ENCODE assay signal across 15 cellular contexts in the genomic region with DNA sequence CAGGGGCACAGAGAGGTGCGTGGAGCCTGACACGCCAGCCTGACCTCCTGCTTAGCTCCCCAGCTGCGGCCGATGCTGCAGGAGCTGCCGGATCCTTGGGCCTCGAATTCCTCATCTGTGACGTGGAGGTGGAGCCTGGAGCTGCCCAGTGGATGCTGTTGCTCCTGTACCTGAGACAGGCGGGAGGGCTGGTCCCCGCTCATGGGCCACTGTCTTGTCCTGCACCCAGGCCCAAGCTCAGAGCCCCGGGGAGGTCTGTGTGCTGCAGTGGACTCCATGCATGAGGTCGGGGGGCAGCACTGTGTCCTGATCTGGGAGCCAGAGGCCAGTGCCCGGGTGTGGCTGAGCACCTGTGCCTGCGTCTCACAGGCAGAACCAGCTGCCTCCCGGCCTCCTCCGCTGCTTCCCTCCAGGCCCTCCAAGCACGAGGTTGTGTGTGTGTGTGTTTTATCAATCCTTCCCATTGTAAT. TPM values are rescaled to one million over a fixed set of nuclear protein-coding genes. Genes with fewer than 3 reads are reported as not detected.
A peak's percentile ranks its signal among the peaks of the same experiment; 100 is the strongest.
DNase-seq lines count a peak whose midpoint lies in the region; ATAC-seq and TF ChIP-seq lines count a peak whose summit lies in the region.
"Had no signal": no experiment of that assay in that cellular context is flagged by ENCODE, and none has a peak within 500 bp of the region (broad histone marks: within the 10 kb centered on the region; RNA-seq: fewer than 3 reads in every experiment).

No MANE protein-coding gene starts in this region.

- H3K4me1 ChIP-seq in heart right ventricle (no peaks in the 10 kb centered on the region), neural progenitor cell (no peaks in the 10 kb centered on the region)

- H3K4me1 Mint-ChIP-seq in natural killer cell treated with Interleukin-12 subunit alpha and Interleukin-12 subunit beta and Interleukin-15 and Interleukin-18, amount 100 ng/mL, for 72 hours (ENCODE audit: low read depth in 2 of 2) = peaks cover 0 to 3% of the 10 kb centered on the region in 2 donors
- H3K4me1 Mint-ChIP-seq in natural killer cell (peaks cover 0 to 4% of the 10 kb centered on the region in 2 donors), neural progenitor cell (peaks cover 18% of the 10 kb centered on the region)

- H3K27me3 ChIP-seq in heart right ventricle = peaks cover 0 to 56% (median 47%) of the 10 kb centered on the region in 7 donors
- H3K27me3 ChIP-seq in neural progenitor cell = no peaks in the 10 kb centered on the region

- H3K9me3 ChIP-seq in heart right ventricle = no peaks in the 10 kb centered on the region
- H3K9me3 ChIP-seq in neural progenitor cell (ENCODE audit: low read depth) = peaks cover 5% of the 10 kb centered on the region

- H3F3A ChIP-seq in neural progenitor cell (ENCODE audit: low read depth) = no peaks in the 10 kb centered on the region

- H3K4me3 Mint-ChIP-seq in natural killer cell treated with Interleukin-12 subunit alpha and Interleukin-12 subunit beta and Interleukin-15 and Interleukin-18, amount 100 ng/mL, for 72 hours = no peak overlapping the region
- H3K4me3 Mint-ChIP-seq in natural killer cell = no peak overlapping the region
- peak overlapping the region; percentile 50 for H3K4me3 Mint-ChIP-seq in neural progenitor cell
- H3K4me3 Mint-ChIP-seq: CD4-positive, CD25-positive, alpha-beta regulatory T cell had no signal

- no peaks in the 10 kb centered on the region for H4K20me1 ChIP-seq in neural progenitor cell (ENCODE audit: low read depth)

- intact Hi-C loops in Right ventricle myocardium inferior (cut with DNase I) = no loop called here
- intact Hi-C loops in heart right ventricle (cut with DNase I) = no loop called here
- intact Hi-C loops in natural killer cell (cut with micrococcal nuclease) = no loop called here

- no peak overlapping the region for H3K27ac ChIP-seq in heart right ventricle
- H3K27ac ChIP-seq in neural progenitor cell = no peak overlapping the region
- H3K27ac ChIP-seq: BLaER1 treated with 17β-estradiol and CSF1 and Interleukin-3, amounts not matched to agents 10 nM and 100 nM; GM23248 had no signal

- no peaks in the 10 kb centered on the region for H3K79me2 ChIP-seq in neural progenitor cell (ENCODE audit: low read depth)

- no peak overlapping the region for H2AFZ ChIP-seq in neural progenitor cell (replicated peaks)
- H2AFZ ChIP-seq: GM23248 had no signal

- H3K27ac Mint-ChIP-seq in natural killer cell treated with Interleukin-12 subunit alpha and Interleukin-12 subunit beta and Interleukin-15 and Interleukin-18, amount 100 ng/mL, for 72 hours = no peak overlapping the region
- H3K27ac Mint-ChIP-seq in natural killer cell (no peak overlapping the region), neural progenitor cell (peak overlapping the region; percentile 74)
- H3K27ac Mint-ChIP-seq: CD4-positive, CD25-positive, alpha-beta regulatory T cell had no signal

- no peak overlapping the region for H3K4me2 ChIP-seq in neural progenitor cell

- no peak overlapping the region for H3K4me3 ChIP-seq in heart right ventricle
- H3K4me3 ChIP-seq in neural progenitor cell = no peak overlapping the region
- H3K4me3 ChIP-seq: BLaER1 treated with 17β-estradiol and CSF1 and Interleukin-3, amounts not matched to agents 10 nM and 100 nM; GM23248 had no signal

- no peaks in the 10 kb centered on the region for H3K36me3 Mint-ChIP-seq in natural killer cell treated with Interleukin-12 subunit alpha and Interleukin-12 subunit beta and Interleukin-15 and Interleukin-18, amount 100 ng/mL, for 72 hours
- H3K36me3 Mint-ChIP-seq in natural killer cell = no peaks in the 10 kb centered on the region
- no peaks in the 10 kb centered on the region for H3K36me3 Mint-ChIP-seq in neural progenitor cell
- H3K36me3 Mint-ChIP-seq: CD4-positive, CD25-positive, alpha-beta regulatory T cell had no signal

- H3K27me3 Mint-ChIP-seq in natural killer cell treated with Interleukin-12 subunit alpha and Interleukin-12 subunit beta and Interleukin-15 and Interleukin-18, amount 100 ng/mL, for 72 hours = no peaks in the 10 kb centered on the region
- H3K27me3 Mint-ChIP-seq in natural killer cell (ENCODE audit: low read depth in 2 of 2) = no peaks in the 10 kb centered on the region
- H3K27me3 Mint-ChIP-seq in neural progenitor cell (ENCODE audit: insufficient read depth, low read depth) = peaks cover 15% of the 10 kb centered on the region
- H3K27me3 Mint-ChIP-seq: CD4-positive, CD25-positive, alpha-beta regulatory T cell had no signal

- H3K9ac ChIP-seq in neural progenitor cell = no peak overlapping the region
- H3K9ac ChIP-seq: GM23248 had no signal

- TF ChIP-seq CTCF in heart right ventricle (IDR thresholded peaks at IDR 0.05) = no peak
- no peak for TF ChIP-seq CTCF in natural killer cell (IDR thresholded peaks at IDR 0.05)
- TF ChIP-seq CTCF in neural progenitor cell (IDR thresholded peaks at IDR 0.05) = no peak

- H3K36me3 ChIP-seq in heart right ventricle (no peaks in the 10 kb centered on the region), neural progenitor cell (no peaks in the 10 kb centered on the region)
- H3K36me3 ChIP-seq: BLaER1 treated with 17β-estradiol and CSF1 and Interleukin-3, amounts not matched to agents 10 nM and 100 nM had no signal

- H3K9me3 Mint-ChIP-seq in natural killer cell treated with Interleukin-12 subunit alpha and Interleukin-12 subunit beta and Interleukin-15 and Interleukin-18, amount 100 ng/mL, for 72 hours = no peaks in the 10 kb centered on the region
- no peaks in the 10 kb centered on the region for H3K9me3 Mint-ChIP-seq in natural killer cell
- H3K9me3 Mint-ChIP-seq in neural progenitor cell = peaks cover 3% of the 10 kb centered on the region
- H3K9me3 Mint-ChIP-seq: CD4-positive, CD25-positive, alpha-beta regulatory T cell had no signal

- peak; percentile 67 for DNase-seq in Right ventricle myocardium inferior (ENCODE audit: missing footprints)
- no peak for DNase-seq in heart right ventricle
- DNase-seq in natural killer cell treated with Interleukin-12 subunit alpha and Interleukin-12 subunit beta and Interleukin-15 and Interleukin-18, amount 100 ng/mL, for 72 hours (ENCODE audit: low spot score) = peak; percentile 51
- DNase-seq in natural killer cell = no peak
- DNase-seq in neural progenitor cell (ENCODE audit: low spot score) = no peak
- DNase-seq in activated CD8-positive, alpha-beta memory T cell treated with anti-CD3 and anti-CD28 coated beads, Interleukin-2, amount 50 U/mL, for 48 hours = no peak
- DNase-seq: 8988T; AML-193; CD4-positive, CD25-positive, alpha-beta regulatory T cell; DMS53; GF-D8; GM23248 had no signal

- no peak for ATAC-seq in Right ventricle myocardium inferior
- ATAC-seq in heart right ventricle = no peak
- ATAC-seq in natural killer cell treated with Interleukin-12 subunit alpha and Interleukin-12 subunit beta and Interleukin-15 and Interleukin-18, amount 100 ng/mL, for 72 hours = no peak
- ATAC-seq in natural killer cell = no peak
- no peak for ATAC-seq in GM19397 (IDR thresholded peaks at IDR 0.05; ENCODE audit: unreplicated experiment)
- ATAC-seq: HCT116 had no signal

- WGBS in heart right ventricle, 2 donors = 62 to 73% methylated on average over 16 of the region's 16 CpGs

RNA-seq across cellular contexts. Expression of a gene that starts 55.4 kb away (rescaled TPM):
- total RNA-seq in Right ventricle myocardium inferior (0.70 TPM), heart right ventricle (under 1 TPM; 0.32 to 0.74 (median 0.42) TPM), natural killer cell (1 to 10 TPM in 2 of 3 donors, under 1 TPM in 1; 0.80 to 1.4 (median 1.2) TPM), neural progenitor cell (ENCODE audit: low replicate concordance) (0.09 and 0.87 TPM in 2 replicates)
- polyA plus RNA-seq in heart right ventricle = under 1 TPM; 0.03 to 0.73 TPM
- total RNA-seq in natural killer cell treated with Interleukin-12 subunit alpha and Interleukin-12 subunit beta and Interleukin-15 and Interleukin-18, amount 100 ng/mL, for 72 hours = under 1 TPM; 0.40 to 0.56 TPM

Comparison
In these comparisons a context has a peak if more than half of its experiments do, and no peak if none do; other contexts are left out.
1. DNase-seq: peak in Right ventricle myocardium inferior (single experiment) and natural killer cell treated with Interleukin-12 subunit alpha and Interleukin-12 subunit beta and Interleukin-15 and Interleukin-18, amount 100 ng/mL, for 72 hours (single experiment); none in heart right ventricle (0 of 2), natural killer cell (single experiment), neural progenitor cell (single experiment) and activated CD8-positive, alpha-beta memory T cell treated with anti-CD3 and anti-CD28 coated beads, Interleukin-2, amount 50 U/mL, for 48 hours (single experiment).